Comparison of ENCODE assay signal across 1 cellular context in the genomic region with DNA sequence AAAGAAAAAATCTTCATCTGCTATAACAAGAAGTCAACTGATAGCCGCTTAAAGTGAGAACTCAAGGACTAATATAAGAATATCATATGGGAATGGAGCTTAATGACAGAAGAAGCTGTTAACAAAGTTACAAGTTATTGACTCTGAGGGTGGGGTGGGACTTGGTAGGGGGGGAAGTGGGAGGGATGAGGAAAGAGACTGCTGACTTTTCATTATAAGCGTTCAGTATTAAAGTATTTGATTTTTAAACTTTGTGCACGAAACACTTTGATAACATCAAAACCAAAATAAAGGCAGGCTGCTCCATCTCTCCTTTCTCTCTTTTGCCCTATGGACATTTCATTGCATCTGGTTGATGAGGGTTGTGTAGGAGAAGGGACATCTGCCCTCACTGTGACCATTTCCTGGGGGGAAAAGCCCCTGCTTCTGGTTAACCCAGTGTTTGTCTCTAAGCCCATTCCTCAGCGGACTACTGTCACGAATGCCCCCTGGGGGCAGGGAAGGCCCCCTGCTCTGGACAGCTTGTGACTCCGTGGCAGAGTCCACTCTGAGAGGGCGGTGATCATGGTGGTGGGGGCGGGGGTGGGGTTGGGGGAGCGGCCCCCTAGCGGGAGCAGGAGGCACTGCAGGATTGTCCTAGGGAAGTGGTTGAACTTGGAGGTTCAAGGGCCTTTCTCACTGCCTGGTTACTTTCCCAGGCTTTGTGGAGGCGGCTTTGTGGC.
TF ChIP-seq lines count a peak whose summit lies in the region.

No MANE protein-coding gene starts in this region.

TF ChIP-seq in K562, 482 proteins besides CTCF, POLR2A, EP300 and RAD21 (continued from another document and continues in another):
- TF ChIP-seq, protein P1, sequence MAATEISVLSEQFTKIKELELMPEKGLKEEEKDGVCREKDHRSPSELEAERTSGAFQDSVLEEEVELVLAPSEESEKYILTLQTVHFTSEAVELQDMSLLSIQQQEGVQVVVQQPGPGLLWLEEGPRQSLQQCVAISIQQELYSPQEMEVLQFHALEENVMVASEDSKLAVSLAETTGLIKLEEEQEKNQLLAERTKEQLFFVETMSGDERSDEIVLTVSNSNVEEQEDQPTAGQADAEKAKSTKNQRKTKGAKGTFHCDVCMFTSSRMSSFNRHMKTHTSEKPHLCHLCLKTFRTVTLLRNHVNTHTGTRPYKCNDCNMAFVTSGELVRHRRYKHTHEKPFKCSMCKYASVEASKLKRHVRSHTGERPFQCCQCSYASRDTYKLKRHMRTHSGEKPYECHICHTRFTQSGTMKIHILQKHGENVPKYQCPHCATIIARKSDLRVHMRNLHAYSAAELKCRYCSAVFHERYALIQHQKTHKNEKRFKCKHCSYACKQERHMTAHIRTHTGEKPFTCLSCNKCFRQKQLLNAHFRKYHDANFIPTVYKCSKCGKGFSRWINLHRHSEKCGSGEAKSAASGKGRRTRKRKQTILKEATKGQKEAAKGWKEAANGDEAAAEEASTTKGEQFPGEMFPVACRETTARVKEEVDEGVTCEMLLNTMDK (IDR thresholded peaks at IDR 0.05; ENCODE audit: borderline replicate concordance, insufficient read depth, low read depth, low read length, poor library complexity, severe bottlenecking): peak; percentile 61
- TF ChIP-seq WHSC1 (IDR thresholded peaks at IDR 0.05; ENCODE audit: low read length): no peak
- TF ChIP-seq YY1 (IDR thresholded peaks at IDR 0.05; ENCODE audit: borderline replicate concordance in 1 of 3, control insufficient read depth in 1 of 3, extremely low read depth in 1 of 3, insufficient read depth in 3 of 3, insufficient read length in 1 of 3, insufficient replicate concordance in 2 of 3, low read depth in 1 of 3, low read length in 2 of 3): peak in 1 of 3 experiments; percentile 22
- TF ChIP-seq KLF16 (IDR thresholded peaks at IDR 0.05): no peak
- no peak for TF ChIP-seq TGIF2 (CRISPR knock-in tag; IDR thresholded peaks at IDR 0.05)
- TF ChIP-seq BRF1 (IDR thresholded peaks at IDR 0.05; ENCODE audit: borderline replicate concordance, extremely low read depth, insufficient read length): no peak
- TF ChIP-seq FOXK2 (conservative IDR thresholded peaks at IDR 0.05 in 1 of 2, IDR thresholded peaks at IDR 0.05 in 1 of 2; ENCODE audit: low read depth in 2 of 2): no peak
- TF ChIP-seq NBN (IDR thresholded peaks at IDR 0.05; ENCODE audit: low read depth): no peak
- TF ChIP-seq, protein P2, sequence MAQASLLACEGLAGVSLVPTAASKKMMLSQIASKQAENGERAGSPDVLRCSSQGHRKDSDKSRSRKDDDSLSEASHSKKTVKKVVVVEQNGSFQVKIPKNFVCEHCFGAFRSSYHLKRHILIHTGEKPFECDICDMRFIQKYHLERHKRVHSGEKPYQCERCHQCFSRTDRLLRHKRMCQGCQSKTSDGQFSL (CRISPR knock-in tag; IDR thresholded peaks at IDR 0.05): no peak; the same call in 1 of the 2 replicates
- TF ChIP-seq, protein P2 (tag; IDR thresholded peaks at IDR 0.05): peak in 1 of 2 experiments; percentile 95; a peak in 2 of 4 replicates
- no peak for TF ChIP-seq CHD1 (IDR thresholded peaks at IDR 0.05; ENCODE audit: low read length)
- TF ChIP-seq, protein P3, sequence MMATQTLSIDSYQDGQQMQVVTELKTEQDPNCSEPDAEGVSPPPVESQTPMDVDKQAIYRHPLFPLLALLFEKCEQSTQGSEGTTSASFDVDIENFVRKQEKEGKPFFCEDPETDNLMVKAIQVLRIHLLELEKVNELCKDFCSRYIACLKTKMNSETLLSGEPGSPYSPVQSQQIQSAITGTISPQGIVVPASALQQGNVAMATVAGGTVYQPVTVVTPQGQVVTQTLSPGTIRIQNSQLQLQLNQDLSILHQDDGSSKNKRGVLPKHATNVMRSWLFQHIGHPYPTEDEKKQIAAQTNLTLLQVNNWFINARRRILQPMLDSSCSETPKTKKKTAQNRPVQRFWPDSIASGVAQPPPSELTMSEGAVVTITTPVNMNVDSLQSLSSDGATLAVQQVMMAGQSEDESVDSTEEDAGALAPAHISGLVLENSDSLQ (IDR thresholded peaks at IDR 0.05): no peak
- no peak for TF ChIP-seq KAT8 (IDR thresholded peaks at IDR 0.05; ENCODE audit: low read depth)
- TF ChIP-seq, protein P4, sequence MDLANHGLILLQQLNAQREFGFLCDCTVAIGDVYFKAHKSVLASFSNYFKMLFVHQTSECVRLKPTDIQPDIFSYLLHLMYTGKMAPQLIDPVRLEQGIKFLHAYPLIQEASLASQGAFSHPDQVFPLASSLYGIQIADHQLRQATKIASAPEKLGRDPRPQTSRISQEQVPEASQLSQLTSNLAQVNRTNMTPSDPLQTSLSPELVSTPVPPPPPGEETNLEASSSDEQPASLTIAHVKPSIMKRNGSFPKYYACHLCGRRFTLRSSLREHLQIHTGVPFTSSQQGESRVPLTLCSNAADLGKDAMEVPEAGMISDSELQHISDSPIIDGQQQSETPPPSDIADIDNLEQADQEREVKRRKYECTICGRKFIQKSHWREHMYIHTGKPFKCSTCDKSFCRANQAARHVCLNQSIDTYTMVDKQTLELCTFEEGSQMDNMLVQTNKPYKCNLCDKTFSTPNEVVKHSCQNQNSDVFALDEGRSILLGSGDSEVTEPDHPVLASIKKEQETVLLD (IDR thresholded peaks at IDR 0.05): no peak
- no peak for TF ChIP-seq FOXP1 (CRISPR knock-in tag; IDR thresholded peaks at IDR 0.05)
- TF ChIP-seq BRD9 (IDR thresholded peaks at IDR 0.05; ENCODE audit: low read depth, partially characterized antibody): no peak
- TF ChIP-seq ZKSCAN1 (IDR thresholded peaks at IDR 0.05; ENCODE audit: low read depth, low read length): no peak
- no peak for TF ChIP-seq TEAD2 (tag; IDR thresholded peaks at IDR 0.05)
- TF ChIP-seq SMC3 (conservative IDR thresholded peaks at IDR 0.05; ENCODE audit: insufficient read depth, low read depth, low read length): no peak
- no peak for TF ChIP-seq MEIS2 (IDR thresholded peaks at IDR 0.05; ENCODE audit: partially characterized antibody)
- no peak for TF ChIP-seq ZNF311 (CRISPR knock-in tag; IDR thresholded peaks at IDR 0.05)
- TF ChIP-seq SRSF7 (optimal IDR thresholded peaks at IDR 0.05; ENCODE audit: low read depth, low read length): no peak
- TF ChIP-seq PHB (CRISPR knock-in tag; IDR thresholded peaks at IDR 0.05): no peak
- TF ChIP-seq, protein P5, sequence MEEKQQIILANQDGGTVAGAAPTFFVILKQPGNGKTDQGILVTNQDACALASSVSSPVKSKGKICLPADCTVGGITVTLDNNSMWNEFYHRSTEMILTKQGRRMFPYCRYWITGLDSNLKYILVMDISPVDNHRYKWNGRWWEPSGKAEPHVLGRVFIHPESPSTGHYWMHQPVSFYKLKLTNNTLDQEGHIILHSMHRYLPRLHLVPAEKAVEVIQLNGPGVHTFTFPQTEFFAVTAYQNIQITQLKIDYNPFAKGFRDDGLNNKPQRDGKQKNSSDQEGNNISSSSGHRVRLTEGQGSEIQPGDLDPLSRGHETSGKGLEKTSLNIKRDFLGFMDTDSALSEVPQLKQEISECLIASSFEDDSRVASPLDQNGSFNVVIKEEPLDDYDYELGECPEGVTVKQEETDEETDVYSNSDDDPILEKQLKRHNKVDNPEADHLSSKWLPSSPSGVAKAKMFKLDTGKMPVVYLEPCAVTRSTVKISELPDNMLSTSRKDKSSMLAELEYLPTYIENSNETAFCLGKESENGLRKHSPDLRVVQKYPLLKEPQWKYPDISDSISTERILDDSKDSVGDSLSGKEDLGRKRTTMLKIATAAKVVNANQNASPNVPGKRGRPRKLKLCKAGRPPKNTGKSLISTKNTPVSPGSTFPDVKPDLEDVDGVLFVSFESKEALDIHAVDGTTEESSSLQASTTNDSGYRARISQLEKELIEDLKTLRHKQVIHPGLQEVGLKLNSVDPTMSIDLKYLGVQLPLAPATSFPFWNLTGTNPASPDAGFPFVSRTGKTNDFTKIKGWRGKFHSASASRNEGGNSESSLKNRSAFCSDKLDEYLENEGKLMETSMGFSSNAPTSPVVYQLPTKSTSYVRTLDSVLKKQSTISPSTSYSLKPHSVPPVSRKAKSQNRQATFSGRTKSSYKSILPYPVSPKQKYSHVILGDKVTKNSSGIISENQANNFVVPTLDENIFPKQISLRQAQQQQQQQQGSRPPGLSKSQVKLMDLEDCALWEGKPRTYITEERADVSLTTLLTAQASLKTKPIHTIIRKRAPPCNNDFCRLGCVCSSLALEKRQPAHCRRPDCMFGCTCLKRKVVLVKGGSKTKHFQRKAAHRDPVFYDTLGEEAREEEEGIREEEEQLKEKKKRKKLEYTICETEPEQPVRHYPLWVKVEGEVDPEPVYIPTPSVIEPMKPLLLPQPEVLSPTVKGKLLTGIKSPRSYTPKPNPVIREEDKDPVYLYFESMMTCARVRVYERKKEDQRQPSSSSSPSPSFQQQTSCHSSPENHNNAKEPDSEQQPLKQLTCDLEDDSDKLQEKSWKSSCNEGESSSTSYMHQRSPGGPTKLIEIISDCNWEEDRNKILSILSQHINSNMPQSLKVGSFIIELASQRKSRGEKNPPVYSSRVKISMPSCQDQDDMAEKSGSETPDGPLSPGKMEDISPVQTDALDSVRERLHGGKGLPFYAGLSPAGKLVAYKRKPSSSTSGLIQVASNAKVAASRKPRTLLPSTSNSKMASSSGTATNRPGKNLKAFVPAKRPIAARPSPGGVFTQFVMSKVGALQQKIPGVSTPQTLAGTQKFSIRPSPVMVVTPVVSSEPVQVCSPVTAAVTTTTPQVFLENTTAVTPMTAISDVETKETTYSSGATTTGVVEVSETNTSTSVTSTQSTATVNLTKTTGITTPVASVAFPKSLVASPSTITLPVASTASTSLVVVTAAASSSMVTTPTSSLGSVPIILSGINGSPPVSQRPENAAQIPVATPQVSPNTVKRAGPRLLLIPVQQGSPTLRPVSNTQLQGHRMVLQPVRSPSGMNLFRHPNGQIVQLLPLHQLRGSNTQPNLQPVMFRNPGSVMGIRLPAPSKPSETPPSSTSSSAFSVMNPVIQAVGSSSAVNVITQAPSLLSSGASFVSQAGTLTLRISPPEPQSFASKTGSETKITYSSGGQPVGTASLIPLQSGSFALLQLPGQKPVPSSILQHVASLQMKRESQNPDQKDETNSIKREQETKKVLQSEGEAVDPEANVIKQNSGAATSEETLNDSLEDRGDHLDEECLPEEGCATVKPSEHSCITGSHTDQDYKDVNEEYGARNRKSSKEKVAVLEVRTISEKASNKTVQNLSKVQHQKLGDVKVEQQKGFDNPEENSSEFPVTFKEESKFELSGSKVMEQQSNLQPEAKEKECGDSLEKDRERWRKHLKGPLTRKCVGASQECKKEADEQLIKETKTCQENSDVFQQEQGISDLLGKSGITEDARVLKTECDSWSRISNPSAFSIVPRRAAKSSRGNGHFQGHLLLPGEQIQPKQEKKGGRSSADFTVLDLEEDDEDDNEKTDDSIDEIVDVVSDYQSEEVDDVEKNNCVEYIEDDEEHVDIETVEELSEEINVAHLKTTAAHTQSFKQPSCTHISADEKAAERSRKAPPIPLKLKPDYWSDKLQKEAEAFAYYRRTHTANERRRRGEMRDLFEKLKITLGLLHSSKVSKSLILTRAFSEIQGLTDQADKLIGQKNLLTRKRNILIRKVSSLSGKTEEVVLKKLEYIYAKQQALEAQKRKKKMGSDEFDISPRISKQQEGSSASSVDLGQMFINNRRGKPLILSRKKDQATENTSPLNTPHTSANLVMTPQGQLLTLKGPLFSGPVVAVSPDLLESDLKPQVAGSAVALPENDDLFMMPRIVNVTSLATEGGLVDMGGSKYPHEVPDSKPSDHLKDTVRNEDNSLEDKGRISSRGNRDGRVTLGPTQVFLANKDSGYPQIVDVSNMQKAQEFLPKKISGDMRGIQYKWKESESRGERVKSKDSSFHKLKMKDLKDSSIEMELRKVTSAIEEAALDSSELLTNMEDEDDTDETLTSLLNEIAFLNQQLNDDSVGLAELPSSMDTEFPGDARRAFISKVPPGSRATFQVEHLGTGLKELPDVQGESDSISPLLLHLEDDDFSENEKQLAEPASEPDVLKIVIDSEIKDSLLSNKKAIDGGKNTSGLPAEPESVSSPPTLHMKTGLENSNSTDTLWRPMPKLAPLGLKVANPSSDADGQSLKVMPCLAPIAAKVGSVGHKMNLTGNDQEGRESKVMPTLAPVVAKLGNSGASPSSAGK (IDR thresholded peaks at IDR 0.05): no peak
- no peak for TF ChIP-seq YBX1 (IDR thresholded peaks at IDR 0.05)
- no peak for TF ChIP-seq TCF3 (CRISPR knock-in tag; IDR thresholded peaks at IDR 0.05)
- no peak for TF ChIP-seq ELF4 (CRISPR knock-in tag; IDR thresholded peaks at IDR 0.05)
- no peak for TF ChIP-seq MEF2D (tag; conservative IDR thresholded peaks at IDR 0.05; ENCODE audit: low read depth)
- no peak for TF ChIP-seq RBM34 (IDR thresholded peaks at IDR 0.05; ENCODE audit: borderline replicate concordance, insufficient read depth, low read length)
- no peak for TF ChIP-seq NFE2L1 (tag; IDR thresholded peaks at IDR 0.05; ENCODE audit: borderline replicate concordance, low read depth)
- no peak for TF ChIP-seq HNRNPL (IDR thresholded peaks at IDR 0.05; ENCODE audit: low read depth, low read length)
- TF ChIP-seq CXXC5 (CRISPR knock-in tag; IDR thresholded peaks at IDR 0.05): no peak
- 0 out of 3 replicates have a peak, but pooled peaks of 1 of the 2 experiments have one; percentile 7 for TF ChIP-seq CBX3 (IDR thresholded peaks at IDR 0.05; ENCODE audit: borderline replicate concordance in 1 of 2, low read length in 2 of 2)
- no peak for TF ChIP-seq NCOA1 (IDR thresholded peaks at IDR 0.05; ENCODE audit: low read depth)
- peak; percentile 61; the same call in 1 of the 2 replicates for TF ChIP-seq ZBTB7A (IDR thresholded peaks at IDR 0.05; ENCODE audit: borderline replicate concordance, control insufficient read depth, low read depth, low read length)
- no peak for TF ChIP-seq BDP1 (IDR thresholded peaks at IDR 0.05; ENCODE audit: insufficient read depth, insufficient read length)
- TF ChIP-seq STAT5A (IDR thresholded peaks at IDR 0.05; ENCODE audit: borderline replicate concordance, low read length): no peak
- TF ChIP-seq ZNF589 (CRISPR knock-in tag; IDR thresholded peaks at IDR 0.05; ENCODE audit: low read depth): no peak
- TF ChIP-seq, protein P6, sequence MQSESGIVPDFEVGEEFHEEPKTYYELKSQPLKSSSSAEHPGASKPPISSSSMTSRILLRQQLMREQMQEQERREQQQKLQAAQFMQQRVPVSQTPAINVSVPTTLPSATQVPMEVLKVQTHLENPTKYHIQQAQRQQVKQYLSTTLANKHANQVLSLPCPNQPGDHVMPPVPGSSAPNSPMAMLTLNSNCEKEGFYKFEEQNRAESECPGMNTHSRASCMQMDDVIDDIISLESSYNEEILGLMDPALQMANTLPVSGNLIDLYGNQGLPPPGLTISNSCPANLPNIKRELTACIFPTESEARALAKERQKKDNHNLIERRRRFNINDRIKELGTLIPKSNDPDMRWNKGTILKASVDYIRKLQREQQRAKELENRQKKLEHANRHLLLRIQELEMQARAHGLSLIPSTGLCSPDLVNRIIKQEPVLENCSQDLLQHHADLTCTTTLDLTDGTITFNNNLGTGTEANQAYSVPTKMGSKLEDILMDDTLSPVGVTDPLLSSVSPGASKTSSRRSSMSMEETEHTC (IDR thresholded peaks at IDR 0.05): no peak
- TF ChIP-seq ZEB2 (IDR thresholded peaks at IDR 0.05): no peak
- TF ChIP-seq ZNF354B (CRISPR knock-in tag; IDR thresholded peaks at IDR 0.05): no peak
